In genomic region chr2:180191352-180192124, GRCh38 we compare ENCODE assay signal across 17 cellular contexts.
A peak's percentile ranks its signal among the peaks of the same experiment; 100 is the strongest.
DNase-seq lines count a peak whose midpoint lies in the region; ATAC-seq and TF ChIP-seq lines count a peak whose summit lies in the region.
"Had no signal": no experiment of that assay in that cellular context is flagged by ENCODE, and none has a peak within 500 bp of the region (broad histone marks: within the 10 kb centered on the region; RNA-seq: fewer than 3 reads in every experiment).

No MANE protein-coding gene starts in this region.

- TF ChIP-seq CTCF in choroid plexus epithelial cell (conservative IDR thresholded peaks at IDR 0.05; ENCODE audit: low read depth, low read length) = no peak
- TF ChIP-seq CTCF in right lobe of liver (IDR thresholded peaks at IDR 0.05) = no peak

- peak overlapping the region; percentile 76 for H2AFZ ChIP-seq in ACC112 (ENCODE audit: low read length, unreplicated experiment)

- H3K36me3 ChIP-seq in ACC112 (ENCODE audit: insufficient read depth, low read length) (no peaks in the 10 kb centered on the region), HUES6 (ENCODE audit: control insufficient read depth, insufficient read depth, low read length) (no peaks in the 10 kb centered on the region), right lobe of liver (no peaks in the 10 kb centered on the region)
- H3K36me3 ChIP-seq: neutrophil had no signal

- H3K9me3 ChIP-seq in HUES6 (ENCODE audit: control insufficient read depth, insufficient read depth, low read depth, low read length) = no peaks in the 10 kb centered on the region
- no peaks in the 10 kb centered on the region for H3K9me3 ChIP-seq in right lobe of liver
- H3K9me3 ChIP-seq: neutrophil had no signal

- DNase-seq in choroid plexus epithelial cell (ENCODE audit: low read depth) (peak; percentile 66), right lobe of liver (peak in 1 of 3 donors; percentile 45), NAMALWA (ENCODE audit: low spot score) (no peak), NCI-H2196 treated with DMSO at 0.1 percent for 48 hours (lab: John Stamatoyannopoulos, UW; ENCODE audit: unreplicated experiment) (no peak)
- no peak for DNase-seq in stimulated activated naive CD8-positive, alpha-beta T cell treated with anti-CD3 and anti-CD28 coated beads, Interleukin-15, Interleukin-2, amounts not matched to agents 100 U/mL and 50 U/mL, for 24 hours
- DNase-seq: ACHN; activated CD4-positive, alpha-beta T cell treated with anti-CD3 and anti-CD28 coated beads, Interleukin-2, amount 50 U/mL, for 1 hour; activated T-cell treated with anti-CD3 and anti-CD28 coated beads, Interleukin-2, amount 50 U/mL, for 1 hour; CD8-positive, alpha-beta memory T cell; effector memory CD4-positive, alpha-beta T cell; Kasumi-1; NCI-H446 had no signal

- H3K4me1 ChIP-seq in ACC112 (ENCODE audit: control insufficient read depth, insufficient read depth, low read length, unreplicated experiment) = peaks cover 3% of the 10 kb centered on the region
- peaks cover 18% of the 10 kb centered on the region for H3K4me1 ChIP-seq in HUES6 (ENCODE audit: control insufficient read depth, insufficient read depth, low read length)
- H3K4me1 ChIP-seq in right lobe of liver = no peaks in the 10 kb centered on the region

- ATAC-seq in right lobe of liver (peak; percentile 40 to 93 (median 76)), HG02678 (IDR thresholded peaks at IDR 0.05; ENCODE audit: unreplicated experiment) (no peak)
- ATAC-seq in stimulated activated naive CD8-positive, alpha-beta T cell treated with anti-CD3 and anti-CD28 coated beads, Interleukin-15, Interleukin-2, amounts not matched to agents 100 U/mL and 50 U/mL, for 24 hours = no peak
- ATAC-seq: GM12878 had no signal

- H3K79me2 ChIP-seq in ACC112 (ENCODE audit: control insufficient read depth, insufficient read depth, low read length, unreplicated experiment) = no peaks in the 10 kb centered on the region

- H3K27me3 ChIP-seq in ACC112 (ENCODE audit: insufficient read depth, low read length) = no peaks in the 10 kb centered on the region
- H3K27me3 ChIP-seq in HUES6 (ENCODE audit: control insufficient read depth, insufficient read depth, low read length) = no peaks in the 10 kb centered on the region
- H3K27me3 ChIP-seq in right lobe of liver = no peaks in the 10 kb centered on the region
- H3K27me3 ChIP-seq: neutrophil had no signal

- H3K9ac ChIP-seq in HUES6 (ENCODE audit: low read length) = no peak overlapping the region

- H3K4me3 ChIP-seq in ACC112 (ENCODE audit: low read depth, low read length) = peak overlapping the region; percentile 40
- H3K4me3 ChIP-seq in HUES6 (ENCODE audit: low read depth, low read length) = no peak overlapping the region
- no peak overlapping the region for H3K4me3 ChIP-seq in choroid plexus epithelial cell (ENCODE audit: low read depth, low read length)
- H3K4me3 ChIP-seq in right lobe of liver = no peak overlapping the region
- H3K4me3 ChIP-seq: GM12878 had no signal

- intact Hi-C loops in right lobe of liver (cut with DNase I) = no loop called here

- WGBS in right lobe of liver (ENCODE audit: insufficient coverage, low coverage, low lambda C conversion rate, missing lambda C conversion rate) = 42% methylated on average over 10 of the region's 11 CpGs

- H3K27ac ChIP-seq in ACC112 (ENCODE audit: low read depth, low read length) (no peak overlapping the region), HUES6 (ENCODE audit: low read depth, low read length) (peak overlapping the region; percentile 40; the same call in 1 of the 2 replicates), right lobe of liver (no peak overlapping the region)
- H3K27ac ChIP-seq: neutrophil had no signal

- no peak for TF ChIP-seq POLR2A in right lobe of liver (IDR thresholded peaks at IDR 0.05)

Comparison
In these comparisons a context has a peak if more than half of its experiments do, and no peak if none do; other contexts are left out.
1. ATAC-seq: peak in right lobe of liver (4 of 4); none in HG02678 (single experiment) and stimulated activated naive CD8-positive, alpha-beta T cell treated with anti-CD3 and anti-CD28 coated beads, Interleukin-15, Interleukin-2, amounts not matched to agents 100 U/mL and 50 U/mL, for 24 hours (single experiment).